8 cellular contexts compared by ENCODE assay signal in genomic region chr1:156659994-156660751, GRCh38. TPM values are rescaled to one million over a fixed set of nuclear protein-coding genes. Genes with fewer than 3 reads are reported as not detected.
DNase-seq lines count a peak whose midpoint lies in the region; ATAC-seq and TF ChIP-seq lines count a peak whose summit lies in the region.

No MANE protein-coding gene starts in this region.

- H3K9ac ChIP-seq in adipocyte (ENCODE audit: low read length) = peak overlapping the region; percentile 60

- H3K9me3 ChIP-seq in adipocyte (ENCODE audit: control insufficient read depth, low read length) (no peaks in the 10 kb centered on the region), heart right ventricle (no peaks in the 10 kb centered on the region), prostate gland (no peaks in the 10 kb centered on the region)

- H3K36me3 ChIP-seq in adipocyte (ENCODE audit: control insufficient read depth, insufficient read depth, low read length, severe bottlenecking) (no peaks in the 10 kb centered on the region), heart right ventricle (no peaks in the 10 kb centered on the region), prostate gland (no peaks in the 10 kb centered on the region)

- TF ChIP-seq POLR2A in prostate gland (IDR thresholded peaks at IDR 0.05) = no peak

- peak; percentile 65 for ATAC-seq in HG02642 (IDR thresholded peaks at IDR 0.05; ENCODE audit: poor library complexity, unreplicated experiment)
- peak; percentile 82 to 91 (median 85) for ATAC-seq in heart right ventricle

- H3K27me3 ChIP-seq in adipocyte (replicated peaks; ENCODE audit: control insufficient read depth, insufficient read depth, low read length) = peaks cover 21% of the 10 kb centered on the region
- H3K27me3 ChIP-seq in heart right ventricle = peaks cover 0 to 28% (median 18%) of the 10 kb centered on the region in 7 donors
- no peaks in the 10 kb centered on the region for H3K27me3 ChIP-seq in prostate gland (replicated peaks; ENCODE audit: insufficient read depth)

- H3K27ac ChIP-seq in heart right ventricle (peak overlapping the region; percentile 68 to 99 (median 96)), prostate gland (peak overlapping the region; percentile 45 to 57)

- WGBS in heart right ventricle, 2 donors = 7 to 9% methylated on average over 37 to 38 of the region's 38 CpGs
- WGBS in prostate gland = 18% methylated on average over 38 of the region's 38 CpGs

- H3K4me3 ChIP-seq in adipocyte (ENCODE audit: low read length) = peak overlapping the region; percentile 60
- H3K4me3 ChIP-seq in heart right ventricle = peak overlapping the region in 8 of 10 donors; percentile 18 to 46 (median 39)
- no peak overlapping the region for H3K4me3 ChIP-seq in prostate gland

- H3K4me1 ChIP-seq in adipocyte (ENCODE audit: control insufficient read depth, insufficient read depth, low read length) (peaks cover 51% of the 10 kb centered on the region), heart right ventricle (peaks cover 54 to 85% (median 80%) of the 10 kb centered on the region in 9 donors), prostate gland (replicated peaks) (peaks cover 7% of the 10 kb centered on the region)

- TF ChIP-seq CTCF in heart right ventricle (IDR thresholded peaks at IDR 0.05) (peak; percentile 93 to 100 (median 99)), prostate gland (IDR thresholded peaks at IDR 0.05) (peak; percentile 95 to 99 (median 97))

- intact Hi-C loops in heart right ventricle (cut with DNase I) (loop anchor here (1.0 to 10.0 kb wide), 11 partner anchors 17 to 275 kb away; partner anchors contain the start of genes NES (in 3 of the 10), MEF2D (in 2 of the 10), ISG20L2 (in 1 of the 10) and METTL25B (in 1 of the 10)), prostate gland (cut with DNase I) (loop anchor here (1.0 to 5.0 kb wide), 2 partner anchors 18 to 273 kb away; no protein-coding TSS in a partner anchor)

- DNase-seq in GM03348 (ENCODE audit: low spot score) (peak; percentile 100), NCI-H1436 treated with DMSO at 0.1 percent for 48 hours (lab: John Stamatoyannopoulos, UW) (peak; percentile 56), T follicular helper cell (ENCODE audit: low read depth) (peak; percentile 82), adipocyte (ENCODE audit: low read depth) (peak; percentile 99), heart right ventricle (peak; percentile 97 to 98), prostate gland (ENCODE audit: low spot score) (peak; percentile 78), ureter (ENCODE audit: low spot score) (peak; percentile 96)

RNA-seq across cellular contexts. Expression of gene NES, which starts 17.0 kb away (rescaled TPM):
- total RNA-seq in heart right ventricle (100 to 1,000 TPM in 9 of 10 donors, 10 to 100 TPM in 1; 84.6 to 389 (median 196) TPM), prostate gland (10 to 100 TPM; 11.2 to 33.4 TPM), ureter (42.4 TPM)
- polyA plus RNA-seq in heart right ventricle = 100 to 1,000 TPM in 1 of 2 donors, 10 to 100 TPM in 1; 46.8 to 116 TPM

RNA-seq across cellular contexts. Expression of gene BCAN, which starts 18.3 kb away (rescaled TPM):
- total RNA-seq in heart right ventricle (under 1 TPM in 6 of 10 donors, not detected in 4; 0.14 to 0.52 (median 0.24) TPM), prostate gland (1 to 10 TPM in 1 of 2 donors, not detected in 1; 4.9 TPM), ureter (1.1 TPM)
- polyA plus RNA-seq in heart right ventricle = under 1 TPM; 0.20 to 0.29 TPM

RNA-seq across cellular contexts. Expression of gene HAPLN2, which starts 41.0 kb away (rescaled TPM):
- total RNA-seq in heart right ventricle (1 to 10 TPM in 3 of 10 donors, under 1 TPM in 6, not detected in 1; 0.24 to 1.7 (median 0.77) TPM), prostate gland (10 to 100 TPM in 1 of 2 donors, 1 to 10 TPM in 1; 6.1 to 10.2 TPM), ureter (5.6 TPM)
- 1 to 10 TPM; 3.0 to 6.3 TPM for polyA plus RNA-seq in heart right ventricle

RNA-seq across cellular contexts. Expression of gene CRABP2, which starts 45.2 kb away (rescaled TPM):
- total RNA-seq in heart right ventricle (1 to 10 TPM in 4 of 10 donors, under 1 TPM in 5, not detected in 1; 0.25 to 2.7 (median 0.64) TPM), prostate gland (10 to 100 TPM; 27.3 to 30.8 TPM), ureter (229 TPM)
- 1 to 10 TPM; 1.5 to 1.8 TPM for polyA plus RNA-seq in heart right ventricle

RNA-seq across cellular contexts. Expression of gene GPATCH4, which starts 58.9 kb away (rescaled TPM):
- total RNA-seq in heart right ventricle (10 to 100 TPM in 9 of 10 donors, 1 to 10 TPM in 1; 9.3 to 25.4 (median 13.3) TPM), prostate gland (10 to 100 TPM; 20.9 to 27.5 TPM), ureter (42.5 TPM)
- 10 to 100 TPM; 24.1 to 34.5 TPM for polyA plus RNA-seq in heart right ventricle

Comparison
In these comparisons a context has a peak if more than half of its experiments do, and no peak if none do; other contexts are left out.
1. H3K4me3 ChIP-seq: peak in adipocyte (single experiment) and heart right ventricle (8 of 10); none in prostate gland (0 of 2).
2. Peak in every context shown above with its lines, with median percentiles within 50 percentile points of each other: DNase-seq.